In genomic region chr2:46170611-46171385, GRCh38 we compare ENCODE assay signal across 13 cellular contexts.
DNase-seq lines count a peak whose midpoint lies in the region; ATAC-seq and TF ChIP-seq lines count a peak whose summit lies in the region.
"Had no signal": no experiment of that assay in that cellular context is flagged by ENCODE, and none has a peak within 500 bp of the region (broad histone marks: within the 10 kb centered on the region; RNA-seq: fewer than 3 reads in every experiment).

No MANE protein-coding gene starts in this region.

- no peaks in the 10 kb centered on the region for H4K20me1 ChIP-seq in PC-3 (ENCODE audit: low read length)

- TF ChIP-seq POLR2A in thyroid gland (IDR thresholded peaks at IDR 0.05), result no peak
- no peak for TF ChIP-seq POLR2A in gastroesophageal sphincter (IDR thresholded peaks at IDR 0.05)

- intact Hi-C loops in PC-3 (cut with micrococcal nuclease), result no loop called here
- intact Hi-C loops in thyroid gland (cut with DNase I), result no loop called here

- 83 to 85% methylated on average over 10 of the region's 10 CpGs for WGBS in thyroid gland, 2 donors
- WGBS in gastroesophageal sphincter (ENCODE audit: low coverage in 1 of 2), 2 donors, result 43 to 46% methylated on average over 4 to 5 of the region's 10 CpGs

- H3K36me3 Mint-ChIP-seq in activated naive CD4-positive, alpha-beta T cell treated with anti-CD3 and anti-CD28 coated beads, Interleukin-2, amount 10 ng/mL, durations not matched to agents 7 days and 5 days, result no peaks in the 10 kb centered on the region

- BruUV-seq in PC-3 (replicated peaks; lab: Mats Ljungman, UMichigan), result no TSS peak

- H3K27me3 ChIP-seq in PC-3 (ENCODE audit: low read length) (no peaks in the 10 kb centered on the region), thyroid gland (no peaks in the 10 kb centered on the region), gastroesophageal sphincter (no peaks in the 10 kb centered on the region)
- H3K27me3 ChIP-seq: BLaER1 had no signal

- peak overlapping the region; percentile 53; the same call in 1 of the 2 replicates for H3K4me2 ChIP-seq in PC-3 (ENCODE audit: low read length)
- H3K4me2 ChIP-seq: BLaER1 had no signal

- no peak overlapping the region for H3K4me3 Mint-ChIP-seq in activated naive CD4-positive, alpha-beta T cell treated with anti-CD3 and anti-CD28 coated beads, Interleukin-2, amount 10 ng/mL, durations not matched to agents 7 days and 5 days
- H3K4me3 Mint-ChIP-seq: activated T-helper 1 cell treated with anti-CD3 and anti-CD28 coated beads, Interleukin-12 subunit alpha, Interleukin-12 subunit beta, Interleukin-2, Interleukin-4 antibody, amounts not matched to agents 30 ng/mL and 10 ng/mL and 1 ng/mL, durations not matched to agents 14 hours and 24 hours and 36 hours had no signal

- H3K27ac Mint-ChIP-seq in activated naive CD4-positive, alpha-beta T cell treated with anti-CD3 and anti-CD28 coated beads, Interleukin-2, amount 10 ng/mL, durations not matched to agents 7 days and 5 days, result no peak overlapping the region
- H3K27ac Mint-ChIP-seq: activated T-helper 1 cell treated with anti-CD3 and anti-CD28 coated beads, Interleukin-12 subunit alpha, Interleukin-12 subunit beta, Interleukin-2, Interleukin-4 antibody, amounts not matched to agents 30 ng/mL and 10 ng/mL and 1 ng/mL, durations not matched to agents 14 hours and 24 hours and 36 hours had no signal

- CTCF ChIA-PET in PC-3 (lab: Charles Lee), result interaction anchor here (1.0 kb wide), 1 partner anchor 108 kb away, joined by 3 read pairs; no protein-coding TSS in a partner anchor
- CTCF ChIA-PET in activated naive CD4-positive, alpha-beta T cell treated with anti-CD3 and anti-CD28 coated beads, Interleukin-2, amount 10 ng/mL, durations not matched to agents 7 days and 5 days (lab: Charles Lee), result no interaction called here

- H2AFZ ChIP-seq in PC-3 (ENCODE audit: low read length), result no peak overlapping the region

- no peaks in the 10 kb centered on the region for H3K4me1 Mint-ChIP-seq in activated naive CD4-positive, alpha-beta T cell treated with anti-CD3 and anti-CD28 coated beads, Interleukin-2, amount 10 ng/mL, durations not matched to agents 7 days and 5 days

- no peak for TF ChIP-seq EP300 in gastroesophageal sphincter (IDR thresholded peaks at IDR 0.05)

- no peaks in the 10 kb centered on the region for H3K27me3 Mint-ChIP-seq in activated naive CD4-positive, alpha-beta T cell treated with anti-CD3 and anti-CD28 coated beads, Interleukin-2, amount 10 ng/mL, durations not matched to agents 7 days and 5 days

- H3K9me3 Mint-ChIP-seq in activated naive CD4-positive, alpha-beta T cell treated with anti-CD3 and anti-CD28 coated beads, Interleukin-2, amount 10 ng/mL, durations not matched to agents 7 days and 5 days, result no peaks in the 10 kb centered on the region
- H3K9me3 Mint-ChIP-seq: activated T-helper 1 cell treated with anti-CD3 and anti-CD28 coated beads, Interleukin-12 subunit alpha, Interleukin-12 subunit beta, Interleukin-2, Interleukin-4 antibody, amounts not matched to agents 30 ng/mL and 10 ng/mL and 1 ng/mL, durations not matched to agents 14 hours and 24 hours and 36 hours had no signal

- no peaks in the 10 kb centered on the region for H3K9me2 ChIP-seq in PC-3 (replicated peaks; ENCODE audit: low read length)

- DNase-seq in ELF-1 (ENCODE audit: low read depth, low spot score), result peak; percentile 37
- DNase-seq in PC-3, result no peak
- peak; percentile 92 for DNase-seq in epithelial cell of esophagus (ENCODE audit: low read depth)
- DNase-seq in retina, result peak; percentile 49
- DNase-seq in NCI-H82 (lab: John Stamatoyannopoulos, UW), result no peak
- DNase-seq in thyroid gland, result no peak
- DNase-seq in activated naive CD4-positive, alpha-beta T cell treated with anti-CD3 and anti-CD28 coated beads, Interleukin-2, amount 10 ng/mL, durations not matched to agents 7 days and 5 days, result no peak
- DNase-seq: activated CD4-positive, alpha-beta T cell treated with anti-CD3 and anti-CD28 coated beads for 48 hours; erythroblast; stimulated activated CD4-positive, alpha-beta T cell treated with anti-CD3 and anti-CD28 coated beads, Interleukin-15, amount 100 ng/mL, for 24 hours had no signal

- H3K36me3 ChIP-seq in PC-3 (ENCODE audit: low read depth, low read length) (no peaks in the 10 kb centered on the region), thyroid gland (no peaks in the 10 kb centered on the region), gastroesophageal sphincter (no peaks in the 10 kb centered on the region)

- peaks cover 21% of the 10 kb centered on the region for H3K4me1 ChIP-seq in PC-3 (ENCODE audit: insufficient read depth, low read length)
- H3K4me1 ChIP-seq in thyroid gland, result peaks cover 3 to 17% of the 10 kb centered on the region in 2 donors
- peaks cover 0 to 15% (median 6%) of the 10 kb centered on the region in 3 donors for H3K4me1 ChIP-seq in gastroesophageal sphincter
- H3K4me1 ChIP-seq: BLaER1 had no signal

- POLR2A ChIA-PET in PC-3 (lab: Charles Lee; ENCODE audit: unreplicated experiment), result no interaction called here

- peak overlapping the region; percentile 63 for H3K27ac ChIP-seq in PC-3 (ENCODE audit: low read length)
- no peak overlapping the region for H3K27ac ChIP-seq in thyroid gland
- H3K27ac ChIP-seq in gastroesophageal sphincter, result peak overlapping the region in 2 of 4 donors; percentile 21 to 66
- H3K27ac ChIP-seq: BLaER1 had no signal

- no peaks in the 10 kb centered on the region for H3K79me2 ChIP-seq in PC-3 (ENCODE audit: low read length)

- no peak for ATAC-seq in PC-3
- no peak for ATAC-seq in gastroesophageal sphincter

- no peaks in the 10 kb centered on the region for H3F3A ChIP-seq in PC-3 (ENCODE audit: low read length, unreplicated experiment)

- H3K9ac ChIP-seq in PC-3 (ENCODE audit: low read length), result no peak overlapping the region
- H3K9ac ChIP-seq: BLaER1 had no signal

- H3K9me3 ChIP-seq in PC-3 (ENCODE audit: low read length), result no peaks in the 10 kb centered on the region
- no peaks in the 10 kb centered on the region for H3K9me3 ChIP-seq in thyroid gland
- no peaks in the 10 kb centered on the region for H3K9me3 ChIP-seq in gastroesophageal sphincter
- H3K9me3 ChIP-seq: BLaER1 had no signal

- TF ChIP-seq CTCF in PC-3 (conservative IDR thresholded peaks at IDR 0.05; ENCODE audit: low read depth, low read length), result no peak
- TF ChIP-seq CTCF in epithelial cell of esophagus (IDR thresholded peaks at IDR 0.05; ENCODE audit: insufficient read depth, low read depth, low read length, missing control alignments), result no peak
- no peak for TF ChIP-seq CTCF in thyroid gland (IDR thresholded peaks at IDR 0.05)
- TF ChIP-seq CTCF in gastroesophageal sphincter (IDR thresholded peaks at IDR 0.05), result no peak

- H3K4me3 ChIP-seq in PC-3 (ENCODE audit: low read length) (no peak overlapping the region), epithelial cell of esophagus (ENCODE audit: low read length) (no peak overlapping the region), thyroid gland (replicated peaks in 1 of 3) (no peak overlapping the region), gastroesophageal sphincter (no peak overlapping the region)
- H3K4me3 ChIP-seq: BLaER1 had no signal

Comparison
In these comparisons a context has a peak if more than half of its experiments do, and no peak if none do; other contexts are left out.
1. DNase-seq: peak in ELF-1 (single experiment), epithelial cell of esophagus (single experiment) and retina (single experiment); none in PC-3 (single experiment), NCI-H82 (single experiment), thyroid gland (0 of 2) and activated naive CD4-positive, alpha-beta T cell treated with anti-CD3 and anti-CD28 coated beads, Interleukin-2, amount 10 ng/mL, durations not matched to agents 7 days and 5 days (single experiment).